ENCODE assay signal across 8 cellular contexts in genomic region chr20:50172347-50173013, GRCh38. TPM values are rescaled to one million over a fixed set of nuclear protein-coding genes. Genes with fewer than 3 reads are reported as not detected.
DNase-seq lines count a peak whose midpoint lies in the region; ATAC-seq, FAIRE-seq and TF ChIP-seq lines count a peak whose summit lies in the region.

No MANE protein-coding gene starts in this region.

- BruUV-seq in HepG2 (replicated peaks; lab: Mats Ljungman, UMichigan): TSS peak; percentile 87

- under 1% methylated on average over 19 of the region's 36 CpGs for WGBS in HepG2 (ENCODE audit: low lambda C conversion rate)

- no peaks in the 10 kb centered on the region for H3K79me2 ChIP-seq in MM.1S (ENCODE audit: low read length)
- H3K79me2 ChIP-seq in HepG2 (ENCODE audit: insufficient read depth, low read length): peaks cover 29% of the 10 kb centered on the region

- TF ChIP-seq POLR2A in HepG2 (IDR thresholded peaks at IDR 0.05; ENCODE audit: insufficient read depth in 1 of 2, low read depth in 2 of 2, low read length in 2 of 2): peak; percentile 95 to 96

- peak; percentile 48 for TF ChIP-seq RAD21 in HepG2 (CRISPR knock-in tag; IDR thresholded peaks at IDR 0.05)

- POLR2A ChIA-PET in BJ (lab: Charles Lee): no interaction called here
- POLR2A ChIA-PET in HepG2 (lab: Yijun Ruan, JAX): interaction anchor here (0.7 to 8.3 kb wide), 37 partner anchors 9 to 892 kb away, joined by 3 to 104 read pairs (median 4); partner anchors contain the start of genes CEBPB, PEDS1, PTPN1 and UBE2V1

- TF ChIP-seq EP300 in HepG2 (IDR thresholded peaks at IDR 0.05; ENCODE audit: low read depth in 2 of 2, low read length in 2 of 2) (peak; percentile 45 to 58; a peak in 1 of 4 replicates), HepG2 (CRISPR knock-in tag; IDR thresholded peaks at IDR 0.05; ENCODE audit: borderline replicate concordance) (peak; percentile 50; the same call in 1 of the 2 replicates)

- H3K36me3 ChIP-seq in BJ (ENCODE audit: control insufficient read depth, insufficient read depth, low read length): no peaks in the 10 kb centered on the region
- H3K36me3 ChIP-seq in MM.1S (replicated peaks; ENCODE audit: insufficient read depth, low read length): no peaks in the 10 kb centered on the region
- H3K36me3 ChIP-seq in HepG2 (replicated peaks in 1 of 2; ENCODE audit: control insufficient read depth in 1 of 2, insufficient read depth in 2 of 2, low read length in 2 of 2): no peaks in the 10 kb centered on the region
- no peaks in the 10 kb centered on the region for H3K36me3 ChIP-seq in stomach smooth muscle (ENCODE audit: control insufficient read depth in 2 of 2, insufficient read depth in 2 of 2, low read length in 2 of 2)

- H3K27me3 ChIP-seq in BJ (ENCODE audit: control insufficient read depth, insufficient read depth, low read length): no peaks in the 10 kb centered on the region
- H3K27me3 ChIP-seq in MM.1S (replicated peaks; ENCODE audit: insufficient read depth, low read length): no peaks in the 10 kb centered on the region
- H3K27me3 ChIP-seq in HepG2 (ENCODE audit: control insufficient read depth in 1 of 2, insufficient read depth in 2 of 2, low read length in 2 of 2): no peaks in the 10 kb centered on the region; a peak in 1 of 5 replicates
- no peaks in the 10 kb centered on the region for H3K27me3 ChIP-seq in stomach smooth muscle (ENCODE audit: control insufficient read depth in 1 of 2, insufficient read depth in 2 of 2, low read length in 2 of 2)

- H3K9me2 ChIP-seq in MM.1S (replicated peaks; ENCODE audit: insufficient read depth, low read length): no peaks in the 10 kb centered on the region

- peak overlapping the region; percentile 84 for H3K4me2 ChIP-seq in MM.1S (ENCODE audit: low read depth, low read length)
- H3K4me2 ChIP-seq in HepG2 (ENCODE audit: low read depth, low read length): peak overlapping the region; percentile 97

- in situ Hi-C loops in HepG2 (cut with HindIII; ENCODE audit: extremely low pct_ligation_motif_present, low pct_unique_long_range_greater_than_20kb): loop anchor here (5.0 kb wide), 1 partner anchor 190 kb away; the partner anchor contains the start of gene SNAI1

- no peak for TF ChIP-seq CTCF in BJ (IDR thresholded peaks at IDR 0.05; ENCODE audit: insufficient read depth, low read depth, low read length)
- no peak for TF ChIP-seq CTCF in MM.1S (IDR thresholded peaks at IDR 0.05; ENCODE audit: low read length)
- TF ChIP-seq CTCF in coronary artery (IDR thresholded peaks at IDR 0.05): no peak
- TF ChIP-seq CTCF in HepG2 (CRISPR knock-in tag; IDR thresholded peaks at IDR 0.05): peak; percentile 44

- peak; percentile 84 for FAIRE-seq in HepG2 (lab: Jason Lieb, UNC)

- H3F3A ChIP-seq in MM.1S (ENCODE audit: insufficient read depth, low read length): no peaks in the 10 kb centered on the region

- no peaks in the 10 kb centered on the region for H3K4me1 ChIP-seq in MM.1S (ENCODE audit: low read length)
- H3K4me1 ChIP-seq in HepG2 (ENCODE audit: insufficient read depth, low read length): peaks cover 57% of the 10 kb centered on the region
- peaks cover 24% of the 10 kb centered on the region for H3K4me1 ChIP-seq in stomach smooth muscle (ENCODE audit: control insufficient read depth, insufficient read depth, low read length)

- DNase-seq in BJ (ENCODE audit: low read depth) (no peak), MM.1S (no peak), coronary artery (ENCODE audit: low spot score) (no peak), HepG2 (ENCODE audit: low spot score) (peak; percentile 97), OCI-M2 (lab: John Stamatoyannopoulos, UW; ENCODE audit: unreplicated experiment) (no peak)
- no peak for DNase-seq in activated CD4-positive, alpha-beta T cell treated with anti-CD3 and anti-CD28 coated beads, Interleukin-2, amount 50 U/mL, for 48 hours
- no peak for DNase-seq in stimulated activated naive CD4-positive, alpha-beta T cell treated with Interleukin-2 at 50 U/mL for 16 hours (lab: John Stamatoyannopoulos, UW)

- H3K27ac ChIP-seq in MM.1S (ENCODE audit: low read length) (no peak overlapping the region), coronary artery (peak overlapping the region; percentile 61 to 83), HepG2 (ENCODE audit: extremely low read length, insufficient read depth, low read length) (peak overlapping the region; percentile 81), stomach smooth muscle (ENCODE audit: low read length) (peak overlapping the region; percentile 94)

- H3K4me3 ChIP-seq in BJ (ENCODE audit: low read depth, low read length) (peak overlapping the region; percentile 34), MM.1S (ENCODE audit: low read length) (peak overlapping the region; percentile 54), coronary artery (peak overlapping the region; percentile 72), HepG2 (replicated peaks in 1 of 3; ENCODE audit: insufficient read depth in 1 of 3, low read depth in 2 of 3, low read length in 3 of 3) (peak overlapping the region; percentile 63 to 78 (median 64)), stomach smooth muscle (ENCODE audit: low read length in 2 of 2) (peak overlapping the region; percentile 78 to 91)

- ATAC-seq in HepG2: peak; percentile 96

- CTCF ChIA-PET in BJ (lab: Yijun Ruan, JAX) (interaction anchor here (1.0 to 7.8 kb wide), 9 partner anchors 9 to 279 kb away, joined by 3 to 169 read pairs (median 5); partner anchors contain the start of gene PEDS1), HepG2 (lab: Yijun Ruan, JAX; ENCODE audit: low intra/inter-chr PET ratio, low total read pairs) (interaction anchor here (7.8 kb wide), 1 partner anchor 52 kb away, joined by 115 read pairs; no protein-coding TSS in a partner anchor)

- H3K9ac ChIP-seq in MM.1S (ENCODE audit: low read length): no peak overlapping the region
- H3K9ac ChIP-seq in HepG2 (ENCODE audit: insufficient read depth, low read depth, low read length): peak overlapping the region; percentile 78
- peak overlapping the region; percentile 91 to 95 for H3K9ac ChIP-seq in stomach smooth muscle (ENCODE audit: low read length in 2 of 2)

- intact Hi-C loops in HepG2 (cut with micrococcal nuclease; ENCODE audit: unreplicated experiment): no loop called here

- peak overlapping the region; percentile 65 for H2AFZ ChIP-seq in MM.1S (ENCODE audit: low read length)
- peak overlapping the region; percentile 51 for H2AFZ ChIP-seq in HepG2 (ENCODE audit: low read length)

- no peaks in the 10 kb centered on the region for H3K9me3 ChIP-seq in MM.1S (replicated peaks; ENCODE audit: insufficient read depth, low read length)
- no peaks in the 10 kb centered on the region for H3K9me3 ChIP-seq in HepG2 (ENCODE audit: low read length)
- H3K9me3 ChIP-seq in stomach smooth muscle (ENCODE audit: control insufficient read depth in 2 of 2, low read length in 2 of 2): no peaks in the 10 kb centered on the region

- H4K20me1 ChIP-seq in MM.1S (ENCODE audit: insufficient read depth, low read length) (no peaks in the 10 kb centered on the region), HepG2 (ENCODE audit: insufficient read depth, low read length) (no peaks in the 10 kb centered on the region)

RNA-seq across cellular contexts. Expression of gene CEBPB, which starts 18.1 kb away (rescaled TPM):
- polyA plus RNA-seq in BJ (2011; rRNA removed) (23.3 and 24.6 TPM in 2 replicates), HepG2 (2011; rRNA removed) (28.2 and 43.0 TPM in 2 replicates)
- polyA minus RNA-seq in BJ (2011; rRNA and poly(A)+ RNA removed): 7.7 and 10.9 TPM in 2 replicates
- total RNA-seq in HepG2 (2016; rRNA removed; fragmentation: Illumina TruSeq; extraction: Trizol): 12.1 and 18.5 TPM in 2 replicates
- 9.1 and 9.9 TPM in 2 replicates for total RNA-seq in HepG2 (2016; cell fraction: cytosol; rRNA removed; fragmentation: Illumina TruSeq; extraction: Trizol; ENCODE audit: low read depth)
- total RNA-seq in HepG2 (2016; cell fraction: insoluble cytoplasmic fraction; rRNA removed; fragmentation: Illumina TruSeq; extraction: Trizol): 11.0 and 17.4 TPM in 2 replicates
- 19.9 and 21.0 TPM in 2 replicates for total RNA-seq in HepG2 (2016; cell fraction: membrane; rRNA removed; fragmentation: Illumina TruSeq; extraction: Trizol)
- total RNA-seq in HepG2 (2016; cell fraction: nucleus; rRNA removed; fragmentation: Illumina TruSeq; extraction: Trizol): 8.1 and 9.8 TPM in 2 replicates
- polyA plus RNA-seq in HepG2 (2011; cell fraction: cytosol; rRNA removed): 31.3 and 41.1 TPM in 2 replicates
- polyA plus RNA-seq in HepG2 (2011; cell fraction: nucleus; rRNA removed): 47.8 and 49.8 TPM in 2 replicates
- polyA plus RNA-seq in HepG2 (2012): 33.9 and 49.4 TPM in 2 replicates
- polyA plus RNA-seq in HepG2 (2016; cell fraction: cytosol; fragmentation: Illumina TruSeq; extraction: Trizol; ENCODE audit: low read depth): 8.7 and 9.3 TPM in 2 replicates
- polyA plus RNA-seq in HepG2 (2016; cell fraction: insoluble cytoplasmic fraction; fragmentation: Illumina TruSeq; extraction: Trizol; ENCODE audit: low read depth): 24.7 and 26.6 TPM in 2 replicates
- polyA plus RNA-seq in HepG2 (2016; cell fraction: membrane; fragmentation: Illumina TruSeq; extraction: Trizol; ENCODE audit: low read depth): 16.8 and 19.0 TPM in 2 replicates
- polyA plus RNA-seq in HepG2 (2016; cell fraction: nucleus; fragmentation: Illumina TruSeq; extraction: Trizol; ENCODE audit: insufficient read depth, low read depth): 21.1 and 24.6 TPM in 2 replicates
- 12.1 and 28.5 TPM in 2 replicates for polyA minus RNA-seq in HepG2 (2011; rRNA and poly(A)+ RNA removed; ENCODE audit: low replicate concordance)
- 56.9 and 63.6 TPM in 2 replicates for polyA minus RNA-seq in HepG2 (2011; cell fraction: cytosol; rRNA and poly(A)+ RNA removed)
- 21.4 and 26.7 TPM in 2 replicates for polyA minus RNA-seq in HepG2 (2011; cell fraction: nucleus; rRNA and poly(A)+ RNA removed)

RNA-seq across cellular contexts. Expression of gene PEDS1, which starts 19.0 kb away (rescaled TPM):
- polyA plus RNA-seq in BJ (2011; rRNA removed): 26.1 and 52.3 TPM in 2 replicates
- 54.5 and 98.1 TPM in 2 replicates for polyA minus RNA-seq in BJ (2011; rRNA and poly(A)+ RNA removed)
- total RNA-seq in HepG2 (2016; rRNA removed; fragmentation: Illumina TruSeq; extraction: Trizol): 21.4 and 30.5 TPM in 2 replicates
- total RNA-seq in HepG2 (2016; cell fraction: cytosol; rRNA removed; fragmentation: Illumina TruSeq; extraction: Trizol; ENCODE audit: low read depth): 17.9 and 19.8 TPM in 2 replicates
- 16.4 and 29.4 TPM in 2 replicates for total RNA-seq in HepG2 (2016; cell fraction: insoluble cytoplasmic fraction; rRNA removed; fragmentation: Illumina TruSeq; extraction: Trizol)
- total RNA-seq in HepG2 (2016; cell fraction: membrane; rRNA removed; fragmentation: Illumina TruSeq; extraction: Trizol): 40.2 and 46.0 TPM in 2 replicates
- 19.8 and 24.1 TPM in 2 replicates for total RNA-seq in HepG2 (2016; cell fraction: nucleus; rRNA removed; fragmentation: Illumina TruSeq; extraction: Trizol)
- polyA plus RNA-seq in HepG2 (2011; rRNA removed): 93.9 and 105 TPM in 2 replicates
- polyA plus RNA-seq in HepG2 (2011; cell fraction: cytosol; rRNA removed): 58.6 and 81.5 TPM in 2 replicates
- 45.3 and 46.9 TPM in 2 replicates for polyA plus RNA-seq in HepG2 (2011; cell fraction: nucleus; rRNA removed)
- 29.0 and 44.1 TPM in 2 replicates for polyA plus RNA-seq in HepG2 (2012)
- 31.6 and 35.7 TPM in 2 replicates for polyA plus RNA-seq in HepG2 (2016; cell fraction: cytosol; fragmentation: Illumina TruSeq; extraction: Trizol; ENCODE audit: low read depth)
- polyA plus RNA-seq in HepG2 (2016; cell fraction: insoluble cytoplasmic fraction; fragmentation: Illumina TruSeq; extraction: Trizol; ENCODE audit: low read depth): 33.1 and 37.1 TPM in 2 replicates
- polyA plus RNA-seq in HepG2 (2016; cell fraction: membrane; fragmentation: Illumina TruSeq; extraction: Trizol; ENCODE audit: low read depth): 65.7 and 67.3 TPM in 2 replicates
- polyA plus RNA-seq in HepG2 (2016; cell fraction: nucleus; fragmentation: Illumina TruSeq; extraction: Trizol; ENCODE audit: insufficient read depth, low read depth): 60.4 and 64.9 TPM in 2 replicates
- 171 and 190 TPM in 2 replicates for polyA minus RNA-seq in HepG2 (2011; rRNA and poly(A)+ RNA removed; ENCODE audit: low replicate concordance)
- polyA minus RNA-seq in HepG2 (2011; cell fraction: cytosol; rRNA and poly(A)+ RNA removed): 44.9 and 49.0 TPM in 2 replicates
- polyA minus RNA-seq in HepG2 (2011; cell fraction: nucleus; rRNA and poly(A)+ RNA removed): 12.5 and 14.5 TPM in 2 replicates

RNA-seq across cellular contexts. Expression of gene UBE2V1, which starts 59.5 kb away (rescaled TPM):
- polyA plus RNA-seq in BJ (2011; rRNA removed): 101 and 138 TPM in 2 replicates
- 48.3 and 62.0 TPM in 2 replicates for polyA minus RNA-seq in BJ (2011; rRNA and poly(A)+ RNA removed)
- 81.3 and 85.1 TPM in 2 replicates for total RNA-seq in HepG2 (2016; rRNA removed; fragmentation: Illumina TruSeq; extraction: Trizol)
- 39.8 and 41.0 TPM in 2 replicates for total RNA-seq in HepG2 (2016; cell fraction: cytosol; rRNA removed; fragmentation: Illumina TruSeq; extraction: Trizol; ENCODE audit: low read depth)
- 75.7 and 82.4 TPM in 2 replicates for total RNA-seq in HepG2 (2016; cell fraction: insoluble cytoplasmic fraction; rRNA removed; fragmentation: Illumina TruSeq; extraction: Trizol)
- total RNA-seq in HepG2 (2016; cell fraction: membrane; rRNA removed; fragmentation: Illumina TruSeq; extraction: Trizol): 77.9 and 85.1 TPM in 2 replicates
- 90.9 and 96.1 TPM in 2 replicates for total RNA-seq in HepG2 (2016; cell fraction: nucleus; rRNA removed; fragmentation: Illumina TruSeq; extraction: Trizol)
- 102 and 132 TPM in 2 replicates for polyA plus RNA-seq in HepG2 (2011; rRNA removed)
- polyA plus RNA-seq in HepG2 (2011; cell fraction: cytosol; rRNA removed): 86.6 and 115 TPM in 2 replicates
- polyA plus RNA-seq in HepG2 (2011; cell fraction: nucleus; rRNA removed): 112 and 127 TPM in 2 replicates
- 131 and 175 TPM in 2 replicates for polyA plus RNA-seq in HepG2 (2012)
- polyA plus RNA-seq in HepG2 (2016; cell fraction: cytosol; fragmentation: Illumina TruSeq; extraction: Trizol; ENCODE audit: low read depth): 88.5 and 88.7 TPM in 2 replicates
- polyA plus RNA-seq in HepG2 (2016; cell fraction: insoluble cytoplasmic fraction; fragmentation: Illumina TruSeq; extraction: Trizol; ENCODE audit: low read depth): 203 and 260 TPM in 2 replicates
- polyA plus RNA-seq in HepG2 (2016; cell fraction: membrane; fragmentation: Illumina TruSeq; extraction: Trizol; ENCODE audit: low read depth): 179 and 185 TPM in 2 replicates
- polyA plus RNA-seq in HepG2 (2016; cell fraction: nucleus; fragmentation: Illumina TruSeq; extraction: Trizol; ENCODE audit: insufficient read depth, low read depth): 152 and 171 TPM in 2 replicates
- polyA minus RNA-seq in HepG2 (2011; rRNA and poly(A)+ RNA removed; ENCODE audit: low replicate concordance): 54.3 and 62.1 TPM in 2 replicates
- 50.5 and 51.3 TPM in 2 replicates for polyA minus RNA-seq in HepG2 (2011; cell fraction: cytosol; rRNA and poly(A)+ RNA removed)
- 273 and 299 TPM in 2 replicates for polyA minus RNA-seq in HepG2 (2011; cell fraction: nucleus; rRNA and poly(A)+ RNA removed)

Comparison
In these comparisons a context has a peak if more than half of its experiments do, and no peak if none do; other contexts are left out.
1. H3K4me3 ChIP-seq: peak in every context shown above with its lines; median percentile 84 in stomach smooth muscle; 72 in coronary artery; 64 in HepG2; 54 in MM.1S; 34 in BJ.